In the genomic region with DNA sequence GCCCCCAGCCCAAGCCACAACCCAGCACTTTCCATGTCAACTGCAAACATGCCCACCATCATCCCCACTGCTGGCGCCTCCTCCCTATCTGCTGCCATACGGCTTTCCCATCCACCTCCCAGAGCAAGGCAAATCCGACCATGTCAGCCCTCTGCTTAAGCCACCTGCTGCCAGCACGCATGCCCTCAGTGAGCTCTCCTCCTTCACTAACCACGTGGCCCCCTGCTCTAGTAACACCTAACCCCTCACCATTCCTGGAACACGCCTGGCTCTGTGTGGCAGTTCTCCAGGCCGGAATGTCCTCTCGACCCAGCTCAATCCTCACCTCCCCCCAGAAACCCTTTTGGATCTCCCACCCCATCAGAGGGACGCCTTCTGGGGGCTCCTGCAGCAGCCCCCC, we compare ENCODE assay signal across 20 cellular contexts. TPM values are rescaled to one million over a fixed set of nuclear protein-coding genes. Genes with fewer than 3 reads are reported as not detected.
"Had no signal": no experiment of that assay in that cellular context is flagged by ENCODE, and none has a peak within 500 bp of the region (broad histone marks: within the 10 kb centered on the region; RNA-seq: fewer than 3 reads in every experiment).

No MANE protein-coding gene starts in this region.

- H3K36me3 ChIP-seq: brain microvascular endothelial cell had no signal

- H3K27me3 ChIP-seq: brain microvascular endothelial cell, foreskin keratinocyte, neutrophil, sigmoid colon had no signal

- DNase-seq: activated CD4-positive, alpha-beta T cell treated with anti-CD3 and anti-CD28 coated beads for 36 hours; activated CD8-positive, alpha-beta memory T cell treated with anti-CD3 and anti-CD28 coated beads, Interleukin-2, amount 50 U/mL, for 48 hours; activated CD8-positive, alpha-beta T cell treated with anti-CD3 and anti-CD28 coated beads, Interleukin-2, amount 10 ng/mL, durations not matched to agents 7 days and 5 days; amygdala; brain microvascular endothelial cell; foreskin keratinocyte; head of caudate nucleus; islet precursor cell; sigmoid colon; stimulated activated CD4-positive, alpha-beta T cell treated with anti-CD3 and anti-CD28 coated beads, Interleukin-12 subunit alpha, Interleukin-12 subunit beta, amount 100 ng/mL, for 4 hours; stimulated activated CD4-positive, alpha-beta T cell treated with anti-CD3 and anti-CD28 coated beads, Interleukin-4, amount 100 ng/mL, for 1 hour; stimulated activated CD8-positive, alpha-beta memory T cell treated with anti-CD3 and anti-CD28 coated beads, Interleukin-4, amount 100 ng/mL, for 48 hours; stimulated activated naive CD8-positive, alpha-beta T cell treated with anti-CD3 and anti-CD28 coated beads, Interleukin-15, amount 100 ng/mL, for 72 hours; T-cell; WERI-Rb-1 had no signal

- H3K27ac Mint-ChIP-seq: activated CD4-positive, alpha-beta T cell treated with anti-CD3 and anti-CD28 coated beads for 36 hours; activated CD8-positive, alpha-beta T cell treated with anti-CD3 and anti-CD28 coated beads, Interleukin-2, amount 10 ng/mL, durations not matched to agents 7 days and 5 days; activated naive CD8-positive, alpha-beta T cell; activated T-helper 2 cell treated with anti-CD3 and anti-CD28 coated beads, Interferon-gamma antibody, Interleukin-2, Interleukin-4, amounts not matched to agents 10 μg/mL and 5 μg/mL and 100 μg/mL, durations not matched to agents 14 hours and 24 hours and 36 hours; T-cell had no signal

- H3K27ac ChIP-seq: brain microvascular endothelial cell, foreskin keratinocyte, neutrophil, SK-N-MC, thoracic aorta, WERI-Rb-1 had no signal

- H3K4me1 Mint-ChIP-seq: activated CD4-positive, alpha-beta T cell treated with anti-CD3 and anti-CD28 coated beads for 36 hours; stimulated activated naive CD8-positive, alpha-beta T cell treated with anti-CD3 and anti-CD28 coated beads, Interleukin-15, amount 100 ng/mL, for 72 hours had no signal

- H3K4me3 Mint-ChIP-seq: activated CD4-positive, alpha-beta T cell treated with anti-CD3 and anti-CD28 coated beads for 36 hours; activated CD8-positive, alpha-beta T cell treated with anti-CD3 and anti-CD28 coated beads, Interleukin-2, amount 10 ng/mL, durations not matched to agents 7 days and 5 days; activated naive CD8-positive, alpha-beta T cell; stimulated activated naive CD8-positive, alpha-beta T cell treated with anti-CD3 and anti-CD28 coated beads, Interleukin-15, amount 100 ng/mL, for 72 hours; T-cell had no signal

- H3K36me3 Mint-ChIP-seq: activated naive CD8-positive, alpha-beta T cell; T-cell had no signal

- H3K4me3 ChIP-seq: sigmoid colon, SK-N-MC, thoracic aorta had no signal

- ATAC-seq: activated CD4-positive, alpha-beta T cell treated with anti-CD3 and anti-CD28 coated beads for 36 hours; activated CD8-positive, alpha-beta T cell treated with anti-CD3 and anti-CD28 coated beads, Interleukin-2, amount 10 ng/mL, durations not matched to agents 7 days and 5 days; foreskin keratinocyte; stimulated activated naive CD8-positive, alpha-beta T cell treated with anti-CD3 and anti-CD28 coated beads, Interleukin-15, amount 100 ng/mL, for 72 hours; T-cell had no signal

- H3K27me3 Mint-ChIP-seq: activated CD4-positive, alpha-beta T cell treated with anti-CD3 and anti-CD28 coated beads for 36 hours; activated naive CD8-positive, alpha-beta T cell; stimulated activated naive CD8-positive, alpha-beta T cell treated with anti-CD3 and anti-CD28 coated beads, Interleukin-15, amount 100 ng/mL, for 72 hours had no signal

- H3K9me3 Mint-ChIP-seq: activated T-helper 2 cell treated with anti-CD3 and anti-CD28 coated beads, Interferon-gamma antibody, Interleukin-2, Interleukin-4, amounts not matched to agents 10 μg/mL and 5 μg/mL and 100 μg/mL, durations not matched to agents 14 hours and 24 hours and 36 hours; stimulated activated naive CD8-positive, alpha-beta T cell treated with anti-CD3 and anti-CD28 coated beads, Interleukin-15, amount 100 ng/mL, for 72 hours; T-cell had no signal

- H3K9me3 ChIP-seq: neutrophil, sigmoid colon, thoracic aorta had no signal

RNA-seq across cellular contexts. Expression of a gene that starts 33.2 kb away (rescaled TPM):
- total RNA-seq: foreskin keratinocyte had no signal
